ENCODE assay signal across 18 cellular contexts in genomic region chr12:132633901-132634300, GRCh38. TPM values are rescaled to one million over a fixed set of nuclear protein-coding genes. Genes with fewer than 3 reads are reported as not detected.
DNase-seq lines count a peak whose midpoint lies in the region; ATAC-seq and TF ChIP-seq lines count a peak whose summit lies in the region.
"Had no signal": no experiment of that assay in that cellular context is flagged by ENCODE, and none has a peak within 500 bp of the region (broad histone marks: within the 10 kb centered on the region; RNA-seq: fewer than 3 reads in every experiment).

No MANE protein-coding gene starts in this region.

- POLR2A ChIA-PET in HEK293 (lab: Yijun Ruan, JAX), result no interaction called here
- POLR2A ChIA-PET in CD8-positive, alpha-beta T cell (lab: Charles Lee), result no interaction called here

- CTCF ChIA-PET in HEK293 (lab: Yijun Ruan, JAX), result interaction anchor here (0.6 kb wide), 1 partner anchor 220 kb away, joined by 3 read pairs; no protein-coding TSS in a partner anchor
- CTCF ChIA-PET in CD8-positive, alpha-beta T cell (lab: Charles Lee), result no interaction called here

- H3K4me3 ChIP-seq in HEK293 (ENCODE audit: low read depth, low read length), result no peak overlapping the region
- H3K4me3 ChIP-seq in CD8-positive, alpha-beta T cell (ENCODE audit: low read depth, low read length), result no peak overlapping the region

- H3K27me3 Mint-ChIP-seq in activated T-helper 17 cell treated with anti-CD3 and anti-CD28 coated beads, Interleukin-2, amount 50 U/mL, for 72 hours, result no peaks in the 10 kb centered on the region
- H3K27me3 Mint-ChIP-seq in neural crest cell (ENCODE audit: low read depth), result no peaks in the 10 kb centered on the region
- H3K27me3 Mint-ChIP-seq in stimulated activated memory B cell treated with anti-CD40 and anti-IgM and Interleukin-4, amounts not matched to agents 10 μg/mL and 1 μg/mL and 100 μg/mL, for 72 hours, result no peaks in the 10 kb centered on the region
- H3K27me3 Mint-ChIP-seq in CD8-positive, alpha-beta T cell (ENCODE audit: low read depth), result no peaks in the 10 kb centered on the region
- H3K27me3 Mint-ChIP-seq: CD4-positive, alpha-beta memory T cell had no signal

- peak overlapping the region; percentile 45 for H3K27ac Mint-ChIP-seq in activated T-helper 17 cell treated with anti-CD3 and anti-CD28 coated beads, Interleukin-2, amount 50 U/mL, for 72 hours
- no peak overlapping the region for H3K27ac Mint-ChIP-seq in neural crest cell (ENCODE audit: unreplicated experiment)
- peak overlapping the region; percentile 59 for H3K27ac Mint-ChIP-seq in stimulated activated memory B cell treated with anti-CD40 and anti-IgM and Interleukin-4, amounts not matched to agents 10 μg/mL and 1 μg/mL and 100 μg/mL, for 72 hours
- H3K27ac Mint-ChIP-seq in CD8-positive, alpha-beta T cell, result no peak overlapping the region

- no peak overlapping the region for H3K27ac ChIP-seq in HEK293 (ENCODE audit: extremely low read depth, low read depth, low read length)
- H3K27ac ChIP-seq in CD8-positive, alpha-beta T cell (ENCODE audit: low read depth, low read length), result no peak overlapping the region
- H3K27ac ChIP-seq: C4-2B had no signal

- H3K4me1 ChIP-seq in HEK293 (ENCODE audit: control insufficient read depth, insufficient read depth, low read length), result no peaks in the 10 kb centered on the region
- no peaks in the 10 kb centered on the region for H3K4me1 ChIP-seq in CD8-positive, alpha-beta T cell (ENCODE audit: insufficient read depth, low read length)
- H3K4me1 ChIP-seq: BE2C had no signal

- no peaks in the 10 kb centered on the region for H3K9me3 Mint-ChIP-seq in activated T-helper 17 cell treated with anti-CD3 and anti-CD28 coated beads, Interleukin-2, amount 50 U/mL, for 72 hours
- H3K9me3 Mint-ChIP-seq in neural crest cell, result no peaks in the 10 kb centered on the region
- no peaks in the 10 kb centered on the region for H3K9me3 Mint-ChIP-seq in stimulated activated memory B cell treated with anti-CD40 and anti-IgM and Interleukin-4, amounts not matched to agents 10 μg/mL and 1 μg/mL and 100 μg/mL, for 72 hours
- no peaks in the 10 kb centered on the region for H3K9me3 Mint-ChIP-seq in CD8-positive, alpha-beta T cell
- H3K9me3 Mint-ChIP-seq: CD4-positive, alpha-beta memory T cell had no signal

- H3K36me3 ChIP-seq in HEK293 (ENCODE audit: control insufficient read depth in 2 of 2, insufficient read depth in 1 of 2, low read length in 2 of 2), result peaks cover 37 to 99% of the 10 kb centered on the region in 2 experiments
- H3K36me3 ChIP-seq in CD8-positive, alpha-beta T cell (ENCODE audit: insufficient read depth, low read length), result peaks cover 5% of the 10 kb centered on the region

- no peak for DNase-seq in neural crest cell (ENCODE audit: low read depth, low spot score)
- DNase-seq in CD8-positive, alpha-beta T cell, result no peak
- DNase-seq in mucosa of gallbladder (ENCODE audit: low spot score), result no peak
- DNase-seq: BE2C; CD4-positive, alpha-beta memory T cell; COR-L47; DMS153; DMS79 treated with DMSO at 0.1 percent for 48 hours; EL; HCEC 1CT; IMR-90 had no signal

- no peaks in the 10 kb centered on the region for H3K27me3 ChIP-seq in CD8-positive, alpha-beta T cell (ENCODE audit: insufficient read depth, low read length)
- H3K27me3 ChIP-seq: BE2C had no signal

- no peak for ATAC-seq in activated T-helper 17 cell treated with anti-CD3 and anti-CD28 coated beads, Interleukin-2, amount 50 U/mL, for 72 hours (replicated peaks)
- no peak for ATAC-seq in stimulated activated memory B cell treated with anti-CD40 and anti-IgM and Interleukin-4, amounts not matched to agents 10 μg/mL and 1 μg/mL and 100 μg/mL, for 72 hours
- no peak for ATAC-seq in GM18517 (IDR thresholded peaks at IDR 0.05; ENCODE audit: unreplicated experiment)
- ATAC-seq in CD8-positive, alpha-beta T cell, result no peak

- TF ChIP-seq CTCF in HEK293 (tag by site-specific recombination; IDR thresholded peaks at IDR 0.05) (no peak), neural crest cell (conservative IDR thresholded peaks at IDR 0.05) (no peak)
- TF ChIP-seq CTCF in CD8-positive, alpha-beta T cell (IDR thresholded peaks at IDR 0.05), result no peak

- no peaks in the 10 kb centered on the region for H3K4me1 Mint-ChIP-seq in activated T-helper 17 cell treated with anti-CD3 and anti-CD28 coated beads, Interleukin-2, amount 50 U/mL, for 72 hours
- no peaks in the 10 kb centered on the region for H3K4me1 Mint-ChIP-seq in neural crest cell
- H3K4me1 Mint-ChIP-seq in stimulated activated memory B cell treated with anti-CD40 and anti-IgM and Interleukin-4, amounts not matched to agents 10 μg/mL and 1 μg/mL and 100 μg/mL, for 72 hours, result peaks cover 15% of the 10 kb centered on the region
- no peaks in the 10 kb centered on the region for H3K4me1 Mint-ChIP-seq in CD8-positive, alpha-beta T cell (ENCODE audit: low read depth)
- H3K4me1 Mint-ChIP-seq: CD4-positive, alpha-beta memory T cell had no signal

- intact Hi-C loops in CD8-positive, alpha-beta T cell (cut with DNase I, micrococcal nuclease), result no loop called here

- no peaks in the 10 kb centered on the region for H3K9me3 ChIP-seq in HEK293 (ENCODE audit: control insufficient read depth, insufficient read depth, low read depth, low read length)
- no peaks in the 10 kb centered on the region for H3K9me3 ChIP-seq in CD8-positive, alpha-beta T cell (ENCODE audit: low read length)
- H3K9me3 ChIP-seq: BE2C had no signal

- H3K4me3 Mint-ChIP-seq in activated T-helper 17 cell treated with anti-CD3 and anti-CD28 coated beads, Interleukin-2, amount 50 U/mL, for 72 hours, result no peak overlapping the region
- peak overlapping the region; percentile 22 for H3K4me3 Mint-ChIP-seq in neural crest cell
- H3K4me3 Mint-ChIP-seq in stimulated activated memory B cell treated with anti-CD40 and anti-IgM and Interleukin-4, amounts not matched to agents 10 μg/mL and 1 μg/mL and 100 μg/mL, for 72 hours, result no peak overlapping the region
- no peak overlapping the region for H3K4me3 Mint-ChIP-seq in CD8-positive, alpha-beta T cell
- H3K4me3 Mint-ChIP-seq: CD4-positive, alpha-beta memory T cell had no signal

- H3K36me3 Mint-ChIP-seq in activated T-helper 17 cell treated with anti-CD3 and anti-CD28 coated beads, Interleukin-2, amount 50 U/mL, for 72 hours (ENCODE audit: low read depth), result peaks cover 98% of the 10 kb centered on the region
- H3K36me3 Mint-ChIP-seq in neural crest cell (ENCODE audit: low read depth), result peaks cover 43% of the 10 kb centered on the region
- H3K36me3 Mint-ChIP-seq in stimulated activated memory B cell treated with anti-CD40 and anti-IgM and Interleukin-4, amounts not matched to agents 10 μg/mL and 1 μg/mL and 100 μg/mL, for 72 hours, result peaks cover 88% of the 10 kb centered on the region
- peaks cover 89% of the 10 kb centered on the region for H3K36me3 Mint-ChIP-seq in CD8-positive, alpha-beta T cell

TF ChIP-seq in HEK293, 187 proteins besides CTCF, POLR2A, EP300 and RAD21:
- TF ChIP-seq ZNF610 (tag by site-specific recombination; IDR thresholded peaks at IDR 0.05; ENCODE audit: borderline replicate concordance) (no peak), ZNF292 (tag by site-specific recombination; IDR thresholded peaks at IDR 0.05; ENCODE audit: borderline replicate concordance, low read depth) (no peak), PRDM10 (tag by site-specific recombination; IDR thresholded peaks at IDR 0.05) (peak; percentile 64)

RNA-seq across cellular contexts. Expression of gene P2RX2, which starts 15.3 kb away (rescaled TPM):
- not detected for total RNA-seq in activated T-helper 17 cell treated with anti-CD3 and anti-CD28 coated beads, Interleukin-2, amount 50 U/mL, for 72 hours
- total RNA-seq in neural crest cell, result not detected in 2 replicates
- total RNA-seq in CD8-positive, alpha-beta T cell, result not detected
- not detected for total RNA-seq in mucosa of gallbladder
- total RNA-seq: CD4-positive, alpha-beta memory T cell; HT-29; IMR-90 had no signal

RNA-seq across cellular contexts. Expression of gene LRCOL1, which starts 23.5 kb away (rescaled TPM):
- total RNA-seq in activated T-helper 17 cell treated with anti-CD3 and anti-CD28 coated beads, Interleukin-2, amount 50 U/mL, for 72 hours, result not detected
- total RNA-seq in neural crest cell (0.93 and 1.7 TPM in 2 replicates), mucosa of gallbladder (not detected)
- not detected for total RNA-seq in CD8-positive, alpha-beta T cell
- total RNA-seq: CD4-positive, alpha-beta memory T cell; H1; HT-29; IMR-90 had no signal

RNA-seq across cellular contexts. Expression of gene POLE, which starts 53.2 kb away (rescaled TPM):
- 100 to 1,000 TPM; 125 to 154 TPM for total RNA-seq in activated T-helper 17 cell treated with anti-CD3 and anti-CD28 coated beads, Interleukin-2, amount 50 U/mL, for 72 hours
- 168 and 174 TPM in 2 replicates for total RNA-seq in neural crest cell
- 10 to 100 TPM; 25.9 to 31.1 TPM for total RNA-seq in CD8-positive, alpha-beta T cell
- total RNA-seq in mucosa of gallbladder, result 40.4 TPM

RNA-seq across cellular contexts. Expression of gene PXMP2, which starts 53.5 kb away (rescaled TPM):
- 1 to 10 TPM; 7.1 to 8.1 TPM for total RNA-seq in activated T-helper 17 cell treated with anti-CD3 and anti-CD28 coated beads, Interleukin-2, amount 50 U/mL, for 72 hours
- total RNA-seq in neural crest cell, result 31.0 and 33.5 TPM in 2 replicates
- total RNA-seq in CD8-positive, alpha-beta T cell, result 1 to 10 TPM; 1.2 to 1.8 TPM
- 89.8 TPM for total RNA-seq in mucosa of gallbladder

Comparison
In these comparisons a context has a peak if more than half of its experiments do, and no peak if none do; other contexts are left out.
1. H3K27ac Mint-ChIP-seq: peak in activated T-helper 17 cell treated with anti-CD3 and anti-CD28 coated beads, Interleukin-2, amount 50 U/mL, for 72 hours (single experiment) and stimulated activated memory B cell treated with anti-CD40 and anti-IgM and Interleukin-4, amounts not matched to agents 10 μg/mL and 1 μg/mL and 100 μg/mL, for 72 hours (single experiment); none in neural crest cell (single experiment) and CD8-positive, alpha-beta T cell (single experiment).